Comparison of ENCODE assay signal across 8 cellular contexts in the genomic region with DNA sequence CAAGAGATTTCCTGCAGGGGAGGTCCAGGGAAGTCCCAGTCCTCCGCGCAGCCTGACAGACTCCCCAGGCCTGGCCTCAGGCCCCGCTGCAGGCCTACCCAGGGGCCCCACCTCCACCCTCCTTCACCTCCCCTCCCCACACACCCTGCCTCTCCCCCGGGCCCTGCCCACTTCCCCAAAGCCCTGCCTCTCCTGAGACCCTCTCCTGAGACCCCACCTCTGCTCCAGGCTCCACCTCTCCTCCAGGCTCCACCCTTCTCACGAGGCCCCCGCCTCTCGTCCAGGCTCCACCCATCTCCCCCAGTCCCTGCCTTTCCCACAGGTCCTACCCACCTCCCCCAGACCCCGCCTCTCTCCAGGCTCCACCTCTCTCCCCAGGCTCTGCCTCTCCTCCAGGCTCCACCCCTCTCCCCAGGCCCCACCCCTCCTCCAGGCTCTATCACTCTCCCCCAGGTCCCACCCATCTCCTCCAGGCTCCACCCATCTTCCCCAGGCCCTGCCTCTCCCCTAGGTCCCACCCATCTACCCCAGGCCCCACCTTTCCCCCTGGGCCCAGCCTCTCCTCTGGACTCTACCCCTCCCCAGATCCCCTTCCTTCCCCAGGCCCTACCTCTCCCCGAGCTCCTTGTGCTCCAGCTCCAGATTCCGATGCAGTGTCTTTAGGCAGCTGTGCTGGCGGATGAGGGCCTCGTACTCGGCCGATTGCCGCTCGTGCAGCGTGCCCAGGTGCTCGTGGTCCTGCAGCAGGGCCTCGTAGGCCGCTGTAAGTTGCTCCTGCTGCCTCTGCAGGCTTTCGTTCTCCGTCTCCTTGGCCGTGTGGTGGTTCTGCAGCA. TPM values are rescaled to one million over a fixed set of nuclear protein-coding genes. Genes with fewer than 3 reads are reported as not detected.
DNase-seq lines count a peak whose midpoint lies in the region; ATAC-seq and TF ChIP-seq lines count a peak whose summit lies in the region.

No MANE protein-coding gene starts in this region.

- CTCF ChIA-PET in PC-3 (lab: Charles Lee), result no interaction called here

- no peaks in the 10 kb centered on the region for H3F3A ChIP-seq in PC-3 (ENCODE audit: low read length, unreplicated experiment)

- POLR2A ChIA-PET in PC-3 (lab: Charles Lee; ENCODE audit: unreplicated experiment), result no interaction called here
- POLR2A ChIA-PET in activated naive CD8-positive, alpha-beta T cell treated with anti-CD3 and anti-CD28 coated beads, Interleukin-2, amount 10 ng/mL, durations not matched to agents 7 days and 5 days (lab: Charles Lee), result no interaction called here

- DNase-seq in CMK (ENCODE audit: low read depth) (peak; percentile 80), PC-3 (peak; percentile 32), mucosa of descending colon (peak in 2 of 3 donors; percentile 41 to 58), hepatic stellate cell (ENCODE audit: low spot score) (no peak), AG08395 (ENCODE audit: low spot score) (no peak)
- no peak for DNase-seq in activated naive CD8-positive, alpha-beta T cell treated with anti-CD3 and anti-CD28 coated beads, Interleukin-2, amount 10 ng/mL, durations not matched to agents 7 days and 5 days

- TF ChIP-seq CTCF in PC-3 (conservative IDR thresholded peaks at IDR 0.05; ENCODE audit: low read depth, low read length) (no peak), mucosa of descending colon (IDR thresholded peaks at IDR 0.05) (no peak)

- H3K4me1 ChIP-seq in PC-3 (ENCODE audit: insufficient read depth, low read length) (peaks cover 25% of the 10 kb centered on the region), mucosa of descending colon (ENCODE audit: low read depth) (no peaks in the 10 kb centered on the region)

- H3K9ac ChIP-seq in PC-3 (ENCODE audit: low read length), result no peak overlapping the region

- H3K27me3 ChIP-seq in PC-3 (ENCODE audit: low read length), result no peaks in the 10 kb centered on the region

- no peak overlapping the region for H3K4me2 ChIP-seq in PC-3 (ENCODE audit: low read length)

- H3K27ac ChIP-seq in PC-3 (ENCODE audit: low read length), result no peak overlapping the region

- H3K27me3 Mint-ChIP-seq in activated naive CD8-positive, alpha-beta T cell treated with anti-CD3 and anti-CD28 coated beads, Interleukin-2, amount 10 ng/mL, durations not matched to agents 7 days and 5 days, result no peaks in the 10 kb centered on the region

- H3K4me1 Mint-ChIP-seq in activated naive CD8-positive, alpha-beta T cell treated with anti-CD3 and anti-CD28 coated beads, Interleukin-2, amount 10 ng/mL, durations not matched to agents 7 days and 5 days, result peaks cover 4% of the 10 kb centered on the region

- H3K36me3 Mint-ChIP-seq in activated naive CD8-positive, alpha-beta T cell treated with anti-CD3 and anti-CD28 coated beads, Interleukin-2, amount 10 ng/mL, durations not matched to agents 7 days and 5 days, result peaks cover 46% of the 10 kb centered on the region

- no peak overlapping the region for H3K27ac Mint-ChIP-seq in activated naive CD8-positive, alpha-beta T cell treated with anti-CD3 and anti-CD28 coated beads, Interleukin-2, amount 10 ng/mL, durations not matched to agents 7 days and 5 days

- no TSS peak for BruUV-seq in PC-3 (replicated peaks; lab: Mats Ljungman, UMichigan)

- H3K9me3 ChIP-seq in PC-3 (ENCODE audit: low read length) (no peaks in the 10 kb centered on the region), mucosa of descending colon (no peaks in the 10 kb centered on the region)

- ATAC-seq in GM21619 (IDR thresholded peaks at IDR 0.05; ENCODE audit: unreplicated experiment) (peak; percentile 61), PC-3 (no peak; the same call in 1 of the 2 replicates), mucosa of descending colon (peak; percentile 76), HG03469 (IDR thresholded peaks at IDR 0.05; ENCODE audit: unreplicated experiment) (no peak)
- peak; percentile 65 for ATAC-seq in activated naive CD8-positive, alpha-beta T cell treated with anti-CD3 and anti-CD28 coated beads, Interleukin-2, amount 10 ng/mL, durations not matched to agents 7 days and 5 days (ENCODE audit: low read depth)

- H3K79me2 ChIP-seq in PC-3 (ENCODE audit: low read length), result no peaks in the 10 kb centered on the region

- no peak overlapping the region for H3K4me3 Mint-ChIP-seq in activated naive CD8-positive, alpha-beta T cell treated with anti-CD3 and anti-CD28 coated beads, Interleukin-2, amount 10 ng/mL, durations not matched to agents 7 days and 5 days

- H3K9me2 ChIP-seq in PC-3 (replicated peaks; ENCODE audit: low read length), result no peaks in the 10 kb centered on the region

- no peak overlapping the region for H2AFZ ChIP-seq in PC-3 (ENCODE audit: low read length)

- H3K36me3 ChIP-seq in PC-3 (ENCODE audit: low read depth, low read length), result peaks cover 23% of the 10 kb centered on the region; the same call in 1 of the 2 replicates
- H3K36me3 ChIP-seq in mucosa of descending colon (ENCODE audit: low read depth), result peaks cover 3% of the 10 kb centered on the region

- intact Hi-C loops in PC-3 (cut with micrococcal nuclease) (no loop called here), mucosa of descending colon (cut with DNase I, micrococcal nuclease) (no loop called here)

- H3K4me3 ChIP-seq in PC-3 (ENCODE audit: low read length), result no peak overlapping the region
- H3K4me3 ChIP-seq in mucosa of descending colon, result no peak overlapping the region

- no peaks in the 10 kb centered on the region for H3K9me3 Mint-ChIP-seq in activated naive CD8-positive, alpha-beta T cell treated with anti-CD3 and anti-CD28 coated beads, Interleukin-2, amount 10 ng/mL, durations not matched to agents 7 days and 5 days

- no peaks in the 10 kb centered on the region for H4K20me1 ChIP-seq in PC-3 (ENCODE audit: low read length)

RNA-seq across cellular contexts. Expression of gene GPR68, which starts 58.8 kb away (rescaled TPM):
- total RNA-seq in PC-3 (2014; rRNA removed) (0.35 and 1.5 TPM in 2 replicates), mucosa of descending colon (1 to 10 TPM; 1.4 to 2.4 (median 2.3) TPM)
- 10 to 100 TPM; 23.0 to 28.0 TPM for total RNA-seq in activated naive CD8-positive, alpha-beta T cell treated with anti-CD3 and anti-CD28 coated beads, Interleukin-2, amount 10 ng/mL, durations not matched to agents 7 days and 5 days

Comparison
In these comparisons a context has a peak if more than half of its experiments do, and no peak if none do; other contexts are left out.
1. DNase-seq: peak in CMK (single experiment), PC-3 (single experiment) and mucosa of descending colon (2 of 3); none in activated naive CD8-positive, alpha-beta T cell treated with anti-CD3 and anti-CD28 coated beads, Interleukin-2, amount 10 ng/mL, durations not matched to agents 7 days and 5 days (single experiment), hepatic stellate cell (single experiment) and AG08395 (single experiment).
2. ATAC-seq: peak in GM21619 (single experiment), activated naive CD8-positive, alpha-beta T cell treated with anti-CD3 and anti-CD28 coated beads, Interleukin-2, amount 10 ng/mL, durations not matched to agents 7 days and 5 days (single experiment) and mucosa of descending colon (single experiment); none in PC-3 (single experiment) and HG03469 (single experiment).